ENCODE assay signal across 23 cellular contexts in the genomic region with DNA sequence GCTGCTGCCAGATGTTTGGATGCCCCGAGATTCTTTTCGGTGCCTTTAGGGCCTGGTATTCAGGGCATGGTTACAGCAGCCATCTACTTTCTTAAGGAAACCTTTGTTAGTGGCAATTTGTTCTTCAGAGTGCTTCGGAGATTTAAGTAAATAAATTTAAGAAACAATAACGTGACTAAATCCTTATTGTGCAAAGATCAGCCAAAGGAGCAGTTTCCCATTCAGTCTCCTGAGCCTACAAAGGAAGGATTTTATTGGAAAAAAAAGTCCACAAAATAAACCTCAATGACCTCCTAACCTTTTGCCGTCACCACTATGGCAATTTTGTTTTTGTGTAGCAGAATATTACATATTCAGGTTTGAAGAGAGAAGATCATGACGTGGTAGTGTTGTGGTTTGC.
DNase-seq lines count a peak whose midpoint lies in the region; ATAC-seq and TF ChIP-seq lines count a peak whose summit lies in the region.
"Had no signal": no experiment of that assay in that cellular context is flagged by ENCODE, and none has a peak within 500 bp of the region (broad histone marks: within the 10 kb centered on the region; RNA-seq: fewer than 3 reads in every experiment).

No MANE protein-coding gene starts in this region.

- no peaks in the 10 kb centered on the region for H3K36me3 ChIP-seq in ascending aorta
- H3K36me3 ChIP-seq in sigmoid colon, result peaks cover 6 to 14% (median 10%) of the 10 kb centered on the region in 4 donors
- H3K36me3 ChIP-seq: SJCRH30 had no signal

- H3K27ac ChIP-seq in ascending aorta (peak overlapping the region; percentile 3 to 19), sigmoid colon (peak overlapping the region; percentile 64 to 87 (median 73))
- H3K27ac ChIP-seq: BLaER1, SJCRH30 had no signal

- H3K27me3 ChIP-seq in ascending aorta (no peaks in the 10 kb centered on the region), sigmoid colon (no peaks in the 10 kb centered on the region)
- H3K27me3 ChIP-seq: SJCRH30 had no signal

- 73 to 78% methylated on average over 6 of the region's 6 CpGs for WGBS in sigmoid colon, 2 donors

- no peak for TF ChIP-seq CTCF in ascending aorta (IDR thresholded peaks at IDR 0.05)
- TF ChIP-seq CTCF in nephron (IDR thresholded peaks at IDR 0.05; ENCODE audit: unreplicated experiment in 3 of 3), result no peak
- no peak for TF ChIP-seq CTCF in sigmoid colon (IDR thresholded peaks at IDR 0.05)

- ATAC-seq in HG02588 (IDR thresholded peaks at IDR 0.05; ENCODE audit: unreplicated experiment) (no peak), GM19023 (IDR thresholded peaks at IDR 0.05; ENCODE audit: unreplicated experiment) (no peak)
- ATAC-seq: HCT116, Panc1 had no signal

- peak overlapping the region in 2 of 3 experiments; percentile 62 to 75 for H3K27ac Mint-ChIP-seq in nephron
- H3K27ac Mint-ChIP-seq in activated T-helper 1 cell treated with anti-CD3 and anti-CD28 coated beads, Interleukin-12 subunit alpha, Interleukin-12 subunit beta, Interleukin-2, Interleukin-4 antibody, amounts not matched to agents 30 ng/mL and 10 ng/mL and 1 ng/mL, durations not matched to agents 14 hours and 24 hours and 36 hours, result no peak overlapping the region
- H3K27ac Mint-ChIP-seq: CD4-positive, alpha-beta T cell had no signal

- H3K27me3 Mint-ChIP-seq in nephron (ENCODE audit: low read depth), result no peaks in the 10 kb centered on the region
- peaks cover 4% of the 10 kb centered on the region for H3K27me3 Mint-ChIP-seq in activated T-helper 1 cell treated with anti-CD3 and anti-CD28 coated beads, Interleukin-12 subunit alpha, Interleukin-12 subunit beta, Interleukin-2, Interleukin-4 antibody, amounts not matched to agents 30 ng/mL and 10 ng/mL and 1 ng/mL, durations not matched to agents 14 hours and 24 hours and 36 hours (ENCODE audit: insufficient read depth)

- H3K4me1 ChIP-seq in ascending aorta (peaks cover 0 to 43% of the 10 kb centered on the region in 2 donors), sigmoid colon (peaks cover 0 to 94% (median 78%) of the 10 kb centered on the region in 4 donors)

- TF ChIP-seq EP300 in sigmoid colon (IDR thresholded peaks at IDR 0.05), result no peak

- H3K4me3 Mint-ChIP-seq in nephron, result no peak overlapping the region
- no peak overlapping the region for H3K4me3 Mint-ChIP-seq in activated T-helper 1 cell treated with anti-CD3 and anti-CD28 coated beads, Interleukin-12 subunit alpha, Interleukin-12 subunit beta, Interleukin-2, Interleukin-4 antibody, amounts not matched to agents 30 ng/mL and 10 ng/mL and 1 ng/mL, durations not matched to agents 14 hours and 24 hours and 36 hours
- H3K4me3 Mint-ChIP-seq: CD4-positive, alpha-beta T cell; IgD-negative memory B cell had no signal

- intact Hi-C loops in ascending aorta (cut with DNase I), result no loop called here
- intact Hi-C loops in sigmoid colon (cut with DNase I), result no loop called here
- intact Hi-C loops in activated T-helper 1 cell treated with anti-CD3 and anti-CD28 coated beads, Interleukin-12 subunit alpha, Interleukin-12 subunit beta, Interleukin-2, Interleukin-4 antibody, amounts not matched to agents 30 ng/mL and 10 ng/mL and 1 ng/mL, durations not matched to agents 14 hours and 24 hours and 36 hours (cut with micrococcal nuclease), result no loop called here

- peaks cover 27% of the 10 kb centered on the region for H3K36me3 Mint-ChIP-seq in nephron (ENCODE audit: low read depth)
- no peaks in the 10 kb centered on the region for H3K36me3 Mint-ChIP-seq in activated T-helper 1 cell treated with anti-CD3 and anti-CD28 coated beads, Interleukin-12 subunit alpha, Interleukin-12 subunit beta, Interleukin-2, Interleukin-4 antibody, amounts not matched to agents 30 ng/mL and 10 ng/mL and 1 ng/mL, durations not matched to agents 14 hours and 24 hours and 36 hours (ENCODE audit: low read depth)
- H3K36me3 Mint-ChIP-seq: IgD-negative memory B cell had no signal

- peaks cover 81% of the 10 kb centered on the region for H3K4me1 Mint-ChIP-seq in nephron
- peaks cover 6% of the 10 kb centered on the region for H3K4me1 Mint-ChIP-seq in activated T-helper 1 cell treated with anti-CD3 and anti-CD28 coated beads, Interleukin-12 subunit alpha, Interleukin-12 subunit beta, Interleukin-2, Interleukin-4 antibody, amounts not matched to agents 30 ng/mL and 10 ng/mL and 1 ng/mL, durations not matched to agents 14 hours and 24 hours and 36 hours (ENCODE audit: low read depth)

- no peak for TF ChIP-seq POLR2A in sigmoid colon (IDR thresholded peaks at IDR 0.05)

- no peaks in the 10 kb centered on the region for H3K9me3 ChIP-seq in ascending aorta
- no peaks in the 10 kb centered on the region for H3K9me3 ChIP-seq in sigmoid colon
- H3K9me3 ChIP-seq: BLaER1, Caco-2, SJCRH30 had no signal

- DNase-seq in ascending aorta (ENCODE audit: low spot score in 2 of 2) (no peak), sigmoid colon (no peak), HPDE6-E6E7 (ENCODE audit: extremely low spot score) (no peak)
- no peak for DNase-seq in activated T-helper 1 cell treated with anti-CD3 and anti-CD28 coated beads, Interleukin-12 subunit alpha, Interleukin-12 subunit beta, Interleukin-2, Interleukin-4 antibody, amounts not matched to agents 30 ng/mL and 10 ng/mL and 1 ng/mL, durations not matched to agents 14 hours and 24 hours and 36 hours (ENCODE audit: low spot score)
- DNase-seq: ACHN; Caco-2; CD4-positive, alpha-beta T cell; DMS 273 treated with DMSO at 0.1 percent for 48 hours; DMS79 treated with DMSO at 0.1 percent for 48 hours; MV-4-11; NCI-H1105 treated with DMSO at 0.1 percent for 48 hours; NCI-H2029 treated with DMSO at 0.1 percent for 48 hours; NCI-H345; NCI-H524 treated with DMSO at 0.1 percent for 48 hours; NCI-H82; SJCRH30 had no signal

- H3K9me3 Mint-ChIP-seq in nephron, result no peaks in the 10 kb centered on the region
- H3K9me3 Mint-ChIP-seq in activated T-helper 1 cell treated with anti-CD3 and anti-CD28 coated beads, Interleukin-12 subunit alpha, Interleukin-12 subunit beta, Interleukin-2, Interleukin-4 antibody, amounts not matched to agents 30 ng/mL and 10 ng/mL and 1 ng/mL, durations not matched to agents 14 hours and 24 hours and 36 hours, result no peaks in the 10 kb centered on the region
- H3K9me3 Mint-ChIP-seq: CD4-positive, alpha-beta T cell; IgD-negative memory B cell had no signal

- H3K4me3 ChIP-seq in ascending aorta (no peak overlapping the region), sigmoid colon (no peak overlapping the region)
- H3K4me3 ChIP-seq: BLaER1, SJCRH30 had no signal
